ENCODE assay signal across 8 cellular contexts in the genomic region with DNA sequence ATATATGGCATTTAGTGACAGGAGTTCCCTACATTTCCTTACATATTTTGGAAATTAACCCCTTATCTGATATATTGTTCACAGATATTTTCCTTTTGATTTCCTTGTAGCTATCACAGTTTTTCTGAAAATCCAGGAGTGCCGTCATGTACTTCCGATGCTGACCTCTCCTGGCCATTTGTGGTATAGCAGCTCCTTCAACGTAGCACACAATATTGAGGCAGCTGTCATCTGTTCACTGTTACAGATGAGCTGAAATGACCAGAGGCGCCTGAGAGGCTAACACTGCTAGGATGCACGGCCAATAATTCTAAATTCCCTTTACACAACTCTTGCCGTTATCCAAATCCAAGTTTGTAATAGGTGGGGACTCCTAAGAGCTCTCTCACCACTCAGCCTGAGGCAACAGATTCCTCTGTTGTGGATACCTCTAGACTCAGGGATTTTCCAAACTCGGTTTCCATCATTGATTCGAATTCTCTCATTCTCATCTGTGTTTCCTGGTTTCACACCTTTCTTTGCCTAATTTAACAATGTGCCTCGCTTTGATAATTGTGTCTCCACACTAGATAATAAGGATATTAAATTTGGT. TPM values are rescaled to one million over a fixed set of nuclear protein-coding genes. Genes with fewer than 3 reads are reported as not detected.
A peak's percentile ranks its signal among the peaks of the same experiment; 100 is the strongest.
DNase-seq lines count a peak whose midpoint lies in the region; ATAC-seq and TF ChIP-seq lines count a peak whose summit lies in the region.

No MANE protein-coding gene starts in this region.

- H3K4me1 ChIP-seq in OCI-LY7 (ENCODE audit: insufficient read depth, low read length, poor library complexity, severe bottlenecking) (no peaks in the 10 kb centered on the region), fibroblast of lung (ENCODE audit: control insufficient read depth, extremely low read depth, insufficient read depth, low read length) (no peaks in the 10 kb centered on the region), thyroid gland (no peaks in the 10 kb centered on the region)

- H3K4me2 ChIP-seq in OCI-LY7 (ENCODE audit: low read length) (no peak overlapping the region), fibroblast of lung (ENCODE audit: extremely low read depth, insufficient read depth, low read length) (no peak overlapping the region)

- TF ChIP-seq CTCF in OCI-LY7 (conservative IDR thresholded peaks at IDR 0.05; ENCODE audit: low read length): peak; percentile 87
- TF ChIP-seq CTCF in fibroblast of lung (conservative IDR thresholded peaks at IDR 0.05 in 1 of 2, IDR thresholded peaks at IDR 0.05 in 1 of 2; ENCODE audit: low read depth in 1 of 2, low read length in 2 of 2): peak; percentile 91 to 95
- TF ChIP-seq CTCF in neural crest cell (conservative IDR thresholded peaks at IDR 0.05): peak; percentile 87
- peak; percentile 53 to 91 (median 62) for TF ChIP-seq CTCF in thyroid gland (IDR thresholded peaks at IDR 0.05)

- no peak overlapping the region for H3K9ac ChIP-seq in fibroblast of lung (ENCODE audit: insufficient read depth, low read length)

- peaks cover 2% of the 10 kb centered on the region for H3K27me3 Mint-ChIP-seq in neural crest cell (ENCODE audit: low read depth)

- H3K4me3 Mint-ChIP-seq in neural crest cell: no peak overlapping the region

- no peaks in the 10 kb centered on the region for H3K27me3 ChIP-seq in fibroblast of lung (ENCODE audit: control insufficient read depth, insufficient read depth, low read length)
- no peaks in the 10 kb centered on the region for H3K27me3 ChIP-seq in thyroid gland

- intact Hi-C loops in OCI-LY7 (cut with micrococcal nuclease; ENCODE audit: unreplicated experiment) (loop anchor here (2.0 kb wide), 1 partner anchor 1621 kb away; no protein-coding TSS in a partner anchor), thyroid gland (cut with DNase I) (no loop called here)

- no peak for TF ChIP-seq POLR2A in thyroid gland (IDR thresholded peaks at IDR 0.05)

- H3K4me1 Mint-ChIP-seq in neural crest cell: no peaks in the 10 kb centered on the region

- H2AFZ ChIP-seq in OCI-LY7 (ENCODE audit: low read length): no peak overlapping the region
- H2AFZ ChIP-seq in fibroblast of lung (ENCODE audit: low read length): peak overlapping the region; percentile 6

- DNase-seq in Daoy (ENCODE audit: low read depth): peak; percentile 58
- peak; percentile 48 for DNase-seq in Jurkat, Clone E6-1 (ENCODE audit: low read depth, low spot score)
- DNase-seq in OCI-LY7 (ENCODE audit: low spot score): peak; percentile 57
- DNase-seq in activated T-cell treated with anti-CD3 and anti-CD28 coated beads for 48 hours (ENCODE audit: low read depth): peak; percentile 34
- peak; percentile 36 to 77 for DNase-seq in fibroblast of lung (ENCODE audit: low read depth in 2 of 2)
- peak; percentile 79 for DNase-seq in neural crest cell (ENCODE audit: low read depth, low spot score)
- DNase-seq in thyroid gland: peak; percentile 55 to 69

- POLR2A ChIA-PET in OCI-LY7 (lab: Charles Lee): interaction anchor here (0.9 to 1.3 kb wide), 3 partner anchors 11 to 16 kb away, joined by 5 to 9 read pairs (median 6); no protein-coding TSS in a partner anchor

- peaks cover 2% of the 10 kb centered on the region for H3K36me3 Mint-ChIP-seq in neural crest cell (ENCODE audit: low read depth)

- H3K9me2 ChIP-seq in OCI-LY7 (ENCODE audit: insufficient read depth, low read length): no peaks in the 10 kb centered on the region

- 22 to 23% methylated on average over 9 of the region's 9 CpGs for WGBS in thyroid gland, 2 donors

- peak; percentile 93 for ATAC-seq in GM21619 (IDR thresholded peaks at IDR 0.05; ENCODE audit: unreplicated experiment)

- BruUV-seq in OCI-LY7 (replicated peaks; lab: Mats Ljungman, UMichigan): no TSS peak

- H3K36me3 ChIP-seq in OCI-LY7 (ENCODE audit: insufficient read depth, low read length) (no peaks in the 10 kb centered on the region), fibroblast of lung (ENCODE audit: control insufficient read depth, insufficient read depth, low read length) (no peaks in the 10 kb centered on the region), thyroid gland (no peaks in the 10 kb centered on the region)

- H3K4me3 ChIP-seq in Jurkat, Clone E6-1 (ENCODE audit: low read length): no peak overlapping the region
- H3K4me3 ChIP-seq in OCI-LY7 (ENCODE audit: low read depth, low read length, poor library complexity, severe bottlenecking) (no peak overlapping the region), fibroblast of lung (replicated peaks in 1 of 4; ENCODE audit: control extremely low read depth in 1 of 4, insufficient read depth in 1 of 4, low read depth in 3 of 4, low read length in 4 of 4) (no peak overlapping the region), thyroid gland (replicated peaks in 1 of 3) (no peak overlapping the region)

- CTCF ChIA-PET in OCI-LY7 (lab: Charles Lee; ENCODE audit: unreplicated experiment): no interaction called here

- H4K20me1 ChIP-seq in OCI-LY7 (ENCODE audit: insufficient read depth, low read length) (no peaks in the 10 kb centered on the region), fibroblast of lung (ENCODE audit: control insufficient read depth, extremely low read depth, insufficient read depth, low read length) (no peaks in the 10 kb centered on the region)

- no peaks in the 10 kb centered on the region for H3K9me3 Mint-ChIP-seq in neural crest cell

- H3K9me3 ChIP-seq in OCI-LY7 (ENCODE audit: low read length) (no peaks in the 10 kb centered on the region), fibroblast of lung (ENCODE audit: control insufficient read depth, insufficient read depth, low read depth, low read length) (no peaks in the 10 kb centered on the region), thyroid gland (no peaks in the 10 kb centered on the region)

- H3K27ac ChIP-seq in OCI-LY7 (ENCODE audit: low read depth, low read length, poor library complexity, severe bottlenecking) (no peak overlapping the region), fibroblast of lung (ENCODE audit: insufficient read depth, low read length) (no peak overlapping the region), thyroid gland (no peak overlapping the region)

- H3K27ac Mint-ChIP-seq in neural crest cell (ENCODE audit: unreplicated experiment): no peak overlapping the region

- H3K79me2 ChIP-seq in OCI-LY7 (ENCODE audit: insufficient read depth, low read depth, low read length): no peaks in the 10 kb centered on the region
- H3K79me2 ChIP-seq in fibroblast of lung (ENCODE audit: control insufficient read depth, insufficient read depth, low read length): no peaks in the 10 kb centered on the region

RNA-seq across cellular contexts. Expression of a gene that starts 53.0 kb away (rescaled TPM):
- total RNA-seq in Daoy (2014; rRNA removed; shearing (Covaris generic)): 12.1 and 12.2 TPM in 2 replicates
- 18.5 TPM for polyA plus RNA-seq in Jurkat, Clone E6-1 (2012; ENCODE audit: insufficient read depth, insufficient read length)
- total RNA-seq in OCI-LY7 (2014; rRNA removed; shearing (Covaris generic)): 7.7 and 9.0 TPM in 2 replicates
- total RNA-seq in OCI-LY7 (2022): 16.7 and 17.2 TPM in 2 replicates
- total RNA-seq in fibroblast of lung: 16.7 and 20.8 TPM in 2 replicates
- 22.5 and 28.0 TPM in 2 replicates for polyA plus RNA-seq in fibroblast of lung
- 18.5 and 19.4 TPM in 2 replicates for polyA plus RNA-seq in fibroblast of lung (2012)
- 6.0 and 7.1 TPM in 2 replicates for polyA minus RNA-seq in fibroblast of lung (ENCODE audit: low replicate concordance)
- total RNA-seq in neural crest cell: 16.9 and 19.2 TPM in 2 replicates
- total RNA-seq in thyroid gland: 10 to 100 TPM; 15.3 to 26.7 (median 20.9) TPM

RNA-seq across cellular contexts. Expression of a gene that starts 53.1 kb away (rescaled TPM):
- 21.5 and 35.2 TPM in 2 replicates for total RNA-seq in Daoy (2014; rRNA removed; shearing (Covaris generic))
- polyA plus RNA-seq in Jurkat, Clone E6-1 (2012; ENCODE audit: insufficient read depth, insufficient read length): 15.1 TPM
- total RNA-seq in OCI-LY7 (2014; rRNA removed; shearing (Covaris generic)): 7.4 and 11.2 TPM in 2 replicates
- total RNA-seq in OCI-LY7 (2022) (10.4 and 12.2 TPM in 2 replicates), fibroblast of lung (4.6 and 5.3 TPM in 2 replicates), neural crest cell (12.1 and 13.1 TPM in 2 replicates), thyroid gland (1 to 10 TPM; 2.4 to 6.1 (median 3.9) TPM)
- 7.3 and 12.0 TPM in 2 replicates for polyA plus RNA-seq in fibroblast of lung
- polyA plus RNA-seq in fibroblast of lung (2012): 4.5 and 7.6 TPM in 2 replicates
- not detected in 2 replicates for polyA minus RNA-seq in fibroblast of lung (ENCODE audit: low replicate concordance)
